Comparison of ENCODE assay signal across 8 cellular contexts in the genomic region with DNA sequence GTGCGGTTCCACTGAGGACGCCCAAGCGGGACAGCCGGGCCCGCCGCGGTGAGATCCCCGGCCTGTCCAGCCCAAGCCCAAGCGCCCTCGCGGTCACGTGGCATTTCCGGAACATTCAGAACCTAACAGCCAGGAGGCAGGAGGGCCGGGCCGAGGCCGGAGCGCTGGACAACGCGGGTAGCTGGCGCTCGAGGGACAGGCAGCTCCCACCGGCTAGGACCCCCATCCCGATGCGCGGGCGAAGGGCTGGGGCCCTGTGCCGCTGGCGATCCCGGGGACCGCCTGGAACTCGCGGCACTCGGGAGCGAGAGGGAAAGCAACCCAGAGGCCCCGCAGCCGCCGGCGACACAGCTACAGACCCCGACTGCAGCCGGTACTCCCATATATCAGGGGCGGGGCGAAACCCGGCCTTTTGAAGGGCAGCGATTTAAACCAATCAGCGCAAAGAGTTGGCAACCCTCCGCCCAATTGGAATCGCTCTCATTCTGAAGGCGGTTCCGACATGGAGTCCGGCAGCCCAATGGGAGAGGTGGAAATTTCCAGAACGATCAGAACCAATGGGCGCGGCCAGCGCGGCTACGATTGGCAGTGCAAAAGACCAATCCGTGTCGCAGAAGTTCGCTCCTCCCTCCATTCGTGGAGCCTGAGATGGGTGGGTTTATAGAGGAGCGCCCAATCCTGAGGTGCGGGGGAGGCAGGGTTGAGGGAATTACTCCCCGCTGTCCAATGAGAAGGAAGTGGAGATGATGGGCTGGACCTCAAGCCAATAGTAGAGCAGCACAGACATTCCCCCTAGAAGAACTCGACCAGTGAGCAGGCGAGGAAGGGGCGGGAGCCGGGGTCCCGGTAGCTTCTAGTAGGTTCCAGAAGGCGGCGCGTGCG. TPM values are rescaled to one million over a fixed set of nuclear protein-coding genes. Genes with fewer than 3 reads are reported as not detected.
DNase-seq lines count a peak whose midpoint lies in the region; ATAC-seq and TF ChIP-seq lines count a peak whose summit lies in the region.

A gene (plus strand): TSS at position 849 of the 882 bp plus-strand sequence. CDS start 91 bp downstream, outside the sequence.

- peak; percentile 99 for DNase-seq in NCI-H187 treated with DMSO at 0.1 percent for 48 hours (lab: John Stamatoyannopoulos, UW)
- peak; percentile 99 to 100 for DNase-seq in ascending aorta (ENCODE audit: low spot score in 2 of 2)
- DNase-seq in right cardiac atrium = peak; percentile 99
- DNase-seq in putamen (ENCODE audit: low spot score) = peak; percentile 100
- DNase-seq in vagina (ENCODE audit: extremely low spot score in 2 of 2) = peak; percentile 100

- peak; percentile 96 to 99 for TF ChIP-seq POLR2A in vagina (IDR thresholded peaks at IDR 0.05)

- peaks cover 5 to 38% of the 10 kb centered on the region in 2 donors for H3K4me1 ChIP-seq in ascending aorta
- peaks cover 8% of the 10 kb centered on the region for H3K4me1 ChIP-seq in right cardiac atrium (ENCODE audit: control insufficient read depth, insufficient read depth, low read length)
- H3K4me1 ChIP-seq in vagina = peaks cover 38% of the 10 kb centered on the region

- under 1% methylated on average over 72 of the region's 72 CpGs for WGBS in right cardiac atrium

- no peaks in the 10 kb centered on the region for H3K9me3 ChIP-seq in ascending aorta
- no peaks in the 10 kb centered on the region for H3K9me3 ChIP-seq in right cardiac atrium (ENCODE audit: control insufficient read depth, low read length)
- H3K9me3 ChIP-seq in vagina = no peaks in the 10 kb centered on the region

- H3K4me3 ChIP-seq in ascending aorta (peak within 1 kb of the TSS; percentile 61 to 69), right cardiac atrium (ENCODE audit: low read length) (peak within 1 kb of the TSS; percentile 54), vagina (peak within 1 kb of the TSS; percentile 76 to 86)

- TF ChIP-seq CTCF in ascending aorta (IDR thresholded peaks at IDR 0.05) (peak; percentile 31 to 76 (median 54)), vagina (IDR thresholded peaks at IDR 0.05) (peak in 1 of 3 experiments; percentile 55)

- H3K36me3 ChIP-seq in ascending aorta = peaks cover 0 to 2% of the 10 kb centered on the region in 2 donors
- peaks cover 0 to 3% of the 10 kb centered on the region in 2 donors for H3K36me3 ChIP-seq in vagina

- peak; percentile 74 for ATAC-seq in GM18499 (IDR thresholded peaks at IDR 0.05; ENCODE audit: insufficient read depth, unreplicated experiment)
- peak; percentile 92 for ATAC-seq in HG02943 (IDR thresholded peaks at IDR 0.05; ENCODE audit: low read depth, unreplicated experiment)
- peak; percentile 94 to 95 for ATAC-seq in right cardiac atrium

- intact Hi-C loops in T-helper 2 cell treated with Interferon-gamma antibody and Interleukin-4, amounts not matched to agents 100 ng/mL and 5 ng/mL, for 36 hours (cut with micrococcal nuclease) = loop anchor here (1.0 to 2.0 kb wide), 4 partner anchors 19 to 347 kb away; a partner anchor contains a TSS
- intact Hi-C loops in ascending aorta (cut with DNase I) = loop anchor here (1.0 to 2.0 kb wide), 2 partner anchors 41 to 45 kb away; a partner anchor contains a TSS
- intact Hi-C loops in right cardiac atrium (cut with DNase I) = loop anchor here in 1 of 4 donors (5.0 kb wide), 1 partner anchor 117 kb away; a partner anchor contains a TSS
- intact Hi-C loops in vagina (cut with DNase I) = no loop called here

- H3K27ac ChIP-seq in ascending aorta = peak within 1 kb of the TSS; percentile 92
- H3K27ac ChIP-seq in right cardiac atrium (ENCODE audit: low read length) = peak within 1 kb of the TSS; percentile 89
- no peak within 1 kb of the TSS for H3K27ac ChIP-seq in vagina

- H3K27me3 ChIP-seq in ascending aorta = no peaks in the 10 kb centered on the region
- no peaks in the 10 kb centered on the region for H3K27me3 ChIP-seq in right cardiac atrium (ENCODE audit: control insufficient read depth, insufficient read depth)
- H3K27me3 ChIP-seq in vagina = no peaks in the 10 kb centered on the region

RNA-seq across cellular contexts. Expression of the gene that starts here (rescaled TPM):
- total RNA-seq in T-helper 2 cell treated with Interferon-gamma antibody and Interleukin-4, amounts not matched to agents 100 ng/mL and 5 ng/mL, for 36 hours = 267 and 285 TPM in 2 replicates
- total RNA-seq in ascending aorta = 77.7 TPM
- total RNA-seq in right cardiac atrium = 100 to 1,000 TPM in 2 of 4 donors, 10 to 100 TPM in 2; 93.0 to 170 (median 122) TPM
- polyA plus RNA-seq in right cardiac atrium = 99.7 TPM
- 91.3 TPM for total RNA-seq in vagina
